Comparison of ENCODE assay signal across 17 cellular contexts in the genomic region with DNA sequence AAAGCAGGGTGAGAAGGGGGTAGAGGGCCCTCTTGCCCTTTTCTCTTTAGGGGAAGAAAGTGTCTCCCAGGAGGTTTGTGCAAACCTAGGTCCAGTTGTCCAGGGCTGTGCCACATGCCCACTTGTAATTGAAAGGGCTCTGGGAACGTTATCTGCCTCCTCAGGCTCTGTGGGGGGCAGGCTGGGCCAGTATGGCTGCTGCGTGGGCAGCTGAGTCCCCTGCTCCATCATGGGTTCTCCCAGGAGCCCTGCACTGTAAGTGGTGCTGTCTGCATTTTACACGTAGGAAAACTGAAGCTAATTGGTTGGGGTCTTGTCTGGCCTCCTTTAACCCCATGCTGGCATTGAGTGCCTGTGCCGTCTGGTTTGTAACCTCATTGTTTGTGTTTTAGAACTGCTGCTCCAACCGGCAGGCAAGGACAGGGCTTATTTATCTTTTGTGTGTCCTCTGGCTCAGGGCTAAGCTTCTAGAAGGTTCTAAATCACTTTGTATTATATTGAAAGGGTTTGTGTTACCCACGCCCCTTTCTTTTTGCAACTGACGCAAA.
DNase-seq lines count a peak whose midpoint lies in the region; ATAC-seq and TF ChIP-seq lines count a peak whose summit lies in the region.
"Had no signal": no experiment of that assay in that cellular context is flagged by ENCODE, and none has a peak within 500 bp of the region (broad histone marks: within the 10 kb centered on the region; RNA-seq: fewer than 3 reads in every experiment).

No MANE protein-coding gene starts in this region.

- no peak for DNase-seq in cardiac muscle cell (ENCODE audit: low read depth in 1 of 2, low spot score in 1 of 2)
- DNase-seq in Right ventricle myocardium inferior (ENCODE audit: missing footprints): no peak
- peak; percentile 62 for DNase-seq in NCI-H2171 treated with DMSO at 0.1 percent for 48 hours (lab: John Stamatoyannopoulos, UW)
- peak; percentile 79 for DNase-seq in mesenchymal stem cell
- no peak for DNase-seq in DMS153 treated with DMSO at 0.1 percent for 48 hours (lab: John Stamatoyannopoulos, UW; ENCODE audit: unreplicated experiment)
- no peak for DNase-seq in stimulated activated CD4-positive, alpha-beta T cell treated with anti-CD3 and anti-CD28 coated beads, Interleukin-2, amount 100 ng/mL, for 48 hours
- DNase-seq in Calu3: no peak
- no peak for DNase-seq in effector memory CD4-positive, alpha-beta T cell
- DNase-seq: CD4-positive, CD25-positive, alpha-beta regulatory T cell; KG1; NCI-H1105; NCI-H187 treated with DMSO at 0.1 percent for 48 hours; NCI-H446 treated with DMSO at 0.1 percent for 48 hours; SHP77 treated with DMSO at 0.1 percent for 48 hours; SW 1271 had no signal

- peak overlapping the region in 1 of 2 experiments; percentile 58 for H2BK12ac ChIP-seq in mesenchymal stem cell (ENCODE audit: low read length in 2 of 2)

- H3K4me1 ChIP-seq in cardiac muscle cell (ENCODE audit: low read depth): peaks cover 25% of the 10 kb centered on the region
- peaks cover 56% of the 10 kb centered on the region for H3K4me1 ChIP-seq in mesenchymal stem cell (ENCODE audit: control insufficient read depth, insufficient read depth, low read depth, low read length)
- no peaks in the 10 kb centered on the region for H3K4me1 ChIP-seq in effector memory CD4-positive, alpha-beta T cell (ENCODE audit: control insufficient read depth, insufficient read depth, low read length, poor library complexity, severe bottlenecking)

- peak overlapping the region; percentile 15 to 54 for H3K18ac ChIP-seq in mesenchymal stem cell (ENCODE audit: low read depth in 1 of 2, low read length in 2 of 2)

- no peak overlapping the region for H2AFZ ChIP-seq in mesenchymal stem cell (ENCODE audit: low read depth, low read length)

- H3K27ac Mint-ChIP-seq in Calu3 (ENCODE audit: unreplicated experiment): no peak overlapping the region
- H3K27ac Mint-ChIP-seq: CD4-positive, CD25-positive, alpha-beta regulatory T cell had no signal

- H2AK5ac ChIP-seq in mesenchymal stem cell (ENCODE audit: low read length, severe bottlenecking): peak overlapping the region; percentile 41

- CTCF ChIA-PET in Calu3 (lab: Charles Lee): no interaction called here

- BruUV-seq in Calu3 (replicated peaks; lab: Mats Ljungman, UMichigan): no TSS peak

- no peak overlapping the region for H3K14ac ChIP-seq in mesenchymal stem cell (ENCODE audit: low read length in 2 of 2)

- peak overlapping the region; percentile 20 for H4K91ac ChIP-seq in mesenchymal stem cell (ENCODE audit: low read length)

- H3K27ac ChIP-seq in cardiac muscle cell (peak overlapping the region; percentile 18), mesenchymal stem cell (ENCODE audit: low read length, poor library complexity, severe bottlenecking) (no peak overlapping the region)
- no peak overlapping the region for H3K27ac ChIP-seq in effector memory CD4-positive, alpha-beta T cell (ENCODE audit: insufficient read depth, low read length, poor library complexity, severe bottlenecking)
- H3K27ac ChIP-seq: A549, HL-60 had no signal

- no peak for ATAC-seq in Right ventricle myocardium inferior
- ATAC-seq: A549 had no signal

- H3K4me1 Mint-ChIP-seq in Calu3 (ENCODE audit: low read depth, unreplicated experiment): no peaks in the 10 kb centered on the region
- H3K4me1 Mint-ChIP-seq: CD4-positive, CD25-positive, alpha-beta regulatory T cell had no signal

- no peak overlapping the region for H2BK120ac ChIP-seq in mesenchymal stem cell (ENCODE audit: low read depth, low read length)

- H3K23ac ChIP-seq in mesenchymal stem cell (ENCODE audit: low read length in 2 of 2): no peak overlapping the region

- H3K9me3 Mint-ChIP-seq in Calu3 (ENCODE audit: low read depth, unreplicated experiment): peaks cover 6% of the 10 kb centered on the region

- H3K9me3 ChIP-seq in cardiac muscle cell (ENCODE audit: low read depth) (no peaks in the 10 kb centered on the region), mesenchymal stem cell (ENCODE audit: control insufficient read depth, low read length) (no peaks in the 10 kb centered on the region)
- no peaks in the 10 kb centered on the region for H3K9me3 ChIP-seq in effector memory CD4-positive, alpha-beta T cell (ENCODE audit: control insufficient read depth, low read length)
- H3K9me3 ChIP-seq: A549 had no signal

- H4K8ac ChIP-seq in mesenchymal stem cell (ENCODE audit: low read length): peak overlapping the region; percentile 33

- TF ChIP-seq CTCF in cardiac muscle cell (IDR thresholded peaks at IDR 0.05; ENCODE audit: low read depth, low read length) (no peak), Calu3 (IDR thresholded peaks at IDR 0.05; ENCODE audit: unreplicated experiment) (no peak)

- intact Hi-C loops in Right ventricle myocardium inferior (cut with DNase I): loop anchor here (5.0 kb wide), 1 partner anchor 103 kb away; no protein-coding TSS in a partner anchor
- intact Hi-C loops in Calu3 (cut with micrococcal nuclease; ENCODE audit: unreplicated experiment): loop anchor here (10.0 kb wide), 1 partner anchor 115 kb away; the partner anchor contains the start of gene CIBAR2

- H3K79me1 ChIP-seq in mesenchymal stem cell (replicated peaks; ENCODE audit: low read length, poor library complexity, severe bottlenecking): peaks cover 33% of the 10 kb centered on the region

- peak overlapping the region; percentile 9 to 22 for H3K4ac ChIP-seq in mesenchymal stem cell (ENCODE audit: low read depth in 1 of 2, low read length in 2 of 2)

- H3K27me3 ChIP-seq in cardiac muscle cell (no peaks in the 10 kb centered on the region), mesenchymal stem cell (ENCODE audit: control insufficient read depth in 1 of 2, insufficient read depth in 1 of 2, low read length in 2 of 2) (no peaks in the 10 kb centered on the region)
- peaks cover 4% of the 10 kb centered on the region for H3K27me3 ChIP-seq in effector memory CD4-positive, alpha-beta T cell (replicated peaks; ENCODE audit: control insufficient read depth, insufficient read depth, low read length, poor library complexity, severe bottlenecking)

- peaks cover 96% of the 10 kb centered on the region for H3K27me3 Mint-ChIP-seq in Calu3 (ENCODE audit: unreplicated experiment)

- peak overlapping the region; percentile 68 for H2BK15ac ChIP-seq in mesenchymal stem cell (ENCODE audit: low read depth, poor library complexity, severe bottlenecking)

- no peak overlapping the region for H3K4me2 ChIP-seq in mesenchymal stem cell (ENCODE audit: low read length, poor library complexity, severe bottlenecking)
- H3K4me2 ChIP-seq: A549 had no signal

- no peak overlapping the region for H3K4me3 Mint-ChIP-seq in Calu3 (ENCODE audit: low read depth, unreplicated experiment)
- H3K4me3 Mint-ChIP-seq: CD4-positive, CD25-positive, alpha-beta regulatory T cell had no signal

- no peak overlapping the region for H3K9ac ChIP-seq in mesenchymal stem cell (ENCODE audit: low read length)

- no peaks in the 10 kb centered on the region for H3K36me3 Mint-ChIP-seq in Calu3 (ENCODE audit: insufficient read depth, unreplicated experiment)
- H3K36me3 Mint-ChIP-seq: CD4-positive, CD25-positive, alpha-beta regulatory T cell had no signal

- no peaks in the 10 kb centered on the region for H3K36me3 ChIP-seq in cardiac muscle cell
- peaks cover 0 to 14% of the 10 kb centered on the region in 2 experiments for H3K36me3 ChIP-seq in mesenchymal stem cell (ENCODE audit: control insufficient read depth in 1 of 2, insufficient read depth in 2 of 2, low read depth in 1 of 2, low read length in 2 of 2)
- no peaks in the 10 kb centered on the region for H3K36me3 ChIP-seq in effector memory CD4-positive, alpha-beta T cell (ENCODE audit: control insufficient read depth, insufficient read depth, low read length)

- 41% methylated on average over 7 of the region's 7 CpGs for WGBS in mesenchymal stem cell

- H2BK5ac ChIP-seq in mesenchymal stem cell (ENCODE audit: low read depth, low read length, poor library complexity, severe bottlenecking): no peak overlapping the region

- H3K4me3 ChIP-seq in cardiac muscle cell (no peak overlapping the region), mesenchymal stem cell (ENCODE audit: insufficient read depth in 1 of 2, low read depth in 1 of 2, low read length in 2 of 2) (no peak overlapping the region)
- no peak overlapping the region for H3K4me3 ChIP-seq in effector memory CD4-positive, alpha-beta T cell (ENCODE audit: insufficient read depth, low read depth, low read length, poor library complexity, severe bottlenecking)
- H3K4me3 ChIP-seq: A549 had no signal

Comparison
In these comparisons a context has a peak if more than half of its experiments do, and no peak if none do; other contexts are left out.
1. DNase-seq: peak in NCI-H2171 treated with DMSO at 0.1 percent for 48 hours (single experiment) and mesenchymal stem cell (single experiment); none in cardiac muscle cell (0 of 2), Right ventricle myocardium inferior (single experiment), DMS153 treated with DMSO at 0.1 percent for 48 hours (single experiment), stimulated activated CD4-positive, alpha-beta T cell treated with anti-CD3 and anti-CD28 coated beads, Interleukin-2, amount 100 ng/mL, for 48 hours (0 of 2), Calu3 (single experiment) and effector memory CD4-positive, alpha-beta T cell (0 of 3).